In the genomic region with DNA sequence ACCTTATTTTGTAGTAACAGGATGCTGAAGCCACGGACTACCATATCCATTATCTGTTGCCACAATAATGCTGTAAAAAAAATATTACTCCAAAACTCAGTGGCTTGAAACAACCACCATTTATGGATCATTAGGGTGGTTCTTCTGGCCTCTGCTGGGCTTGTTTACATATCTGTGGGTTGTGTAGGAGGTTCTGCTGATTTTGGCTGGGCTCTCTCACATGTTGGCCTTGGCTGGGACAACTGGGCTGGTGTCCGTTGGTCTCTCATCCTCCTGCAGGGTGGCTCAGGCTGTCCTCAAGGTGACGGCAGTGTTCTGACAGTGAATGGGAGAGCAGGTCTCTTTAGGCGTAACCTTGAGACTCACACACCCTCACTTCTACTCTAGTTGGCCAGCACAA, we compare ENCODE assay signal across 24 cellular contexts.
"Had no signal": no experiment of that assay in that cellular context is flagged by ENCODE, and none has a peak within 500 bp of the region (broad histone marks: within the 10 kb centered on the region; RNA-seq: fewer than 3 reads in every experiment).

No MANE protein-coding gene starts in this region.

- H3K27ac Mint-ChIP-seq: activated CD8-positive, alpha-beta memory T cell treated with anti-CD3 and anti-CD28 coated beads, Interleukin-2, amount 10 ng/mL, durations not matched to agents 7 days and 5 days; activated naive CD4-positive, alpha-beta T cell treated with anti-CD3 and anti-CD28 coated beads, Interleukin-2, amount 50 U/mL, for 24 hours; activated naive CD8-positive, alpha-beta T cell treated with anti-CD3 and anti-CD28 coated beads, Interleukin-2, amount 50 U/mL, for 24 hours; activated T-cell treated with anti-CD3 and anti-CD28 coated beads, Interleukin-2, amount 50 U/mL, for 24 hours; activated T-helper 1 cell treated with anti-CD3 and anti-CD28 coated beads, Interleukin-12 subunit alpha, Interleukin-12 subunit beta, Interleukin-2, Interleukin-4 antibody, amounts not matched to agents 30 ng/mL and 10 ng/mL and 1 ng/mL, durations not matched to agents 14 hours and 24 hours and 36 hours; brain; T-helper 17 cell; WTC11 had no signal

- H3K27me3 Mint-ChIP-seq: activated CD8-positive, alpha-beta memory T cell treated with anti-CD3 and anti-CD28 coated beads, Interleukin-2, amount 10 ng/mL, durations not matched to agents 7 days and 5 days; activated naive CD8-positive, alpha-beta T cell treated with anti-CD3 and anti-CD28 coated beads, Interleukin-2, amount 50 U/mL, for 24 hours had no signal

- H3K36me3 Mint-ChIP-seq: activated CD8-positive, alpha-beta memory T cell treated with anti-CD3 and anti-CD28 coated beads, Interleukin-2, amount 10 ng/mL, durations not matched to agents 7 days and 5 days; activated naive CD4-positive, alpha-beta T cell treated with anti-CD3 and anti-CD28 coated beads, Interleukin-2, amount 50 U/mL, for 24 hours; brain; WTC11 had no signal

- H3K9me3 Mint-ChIP-seq: activated naive CD8-positive, alpha-beta T cell treated with anti-CD3 and anti-CD28 coated beads, Interleukin-2, amount 50 U/mL, for 24 hours; activated T-cell treated with anti-CD3 and anti-CD28 coated beads, Interleukin-2, amount 50 U/mL, for 24 hours; activated T-helper 1 cell treated with anti-CD3 and anti-CD28 coated beads, Interleukin-12 subunit alpha, Interleukin-12 subunit beta, Interleukin-2, Interleukin-4 antibody, amounts not matched to agents 30 ng/mL and 10 ng/mL and 1 ng/mL, durations not matched to agents 14 hours and 24 hours and 36 hours; brain had no signal

- H3K4me3 Mint-ChIP-seq: activated CD8-positive, alpha-beta memory T cell treated with anti-CD3 and anti-CD28 coated beads, Interleukin-2, amount 10 ng/mL, durations not matched to agents 7 days and 5 days; activated naive CD4-positive, alpha-beta T cell treated with anti-CD3 and anti-CD28 coated beads, Interleukin-2, amount 50 U/mL, for 24 hours; activated naive CD8-positive, alpha-beta T cell treated with anti-CD3 and anti-CD28 coated beads, Interleukin-2, amount 50 U/mL, for 24 hours; activated T-cell treated with anti-CD3 and anti-CD28 coated beads, Interleukin-2, amount 50 U/mL, for 24 hours; activated T-helper 1 cell treated with anti-CD3 and anti-CD28 coated beads, Interleukin-12 subunit alpha, Interleukin-12 subunit beta, Interleukin-2, Interleukin-4 antibody, amounts not matched to agents 30 ng/mL and 10 ng/mL and 1 ng/mL, durations not matched to agents 14 hours and 24 hours and 36 hours; brain; T-helper 17 cell; WTC11 had no signal

- DNase-seq: activated CD4-positive, alpha-beta T cell treated with anti-CD3 and anti-CD28 coated beads for 48 hours; activated CD4-positive, alpha-beta T cell treated with anti-CD3 and anti-CD28 coated beads, Interleukin-2, amount 50 U/mL, for 4 hours; activated CD4-positive, CD25-positive, alpha-beta regulatory T cell treated with anti-CD3 and anti-CD28 coated beads, Interleukin-2, amount 50 U/mL, for 72 hours; activated CD8-positive, alpha-beta memory T cell treated with anti-CD3 and anti-CD28 coated beads, Interleukin-2, amount 10 ng/mL, durations not matched to agents 7 days and 5 days; activated effector memory CD4-positive, alpha-beta T cell treated with Interleukin-2 at 50 U/mL for 16 hours; activated naive CD4-positive, alpha-beta T cell; activated naive CD8-positive, alpha-beta T cell treated with anti-CD3 and anti-CD28 coated beads, Interleukin-2, amount 50 U/mL, for 24 hours; activated T-cell treated with anti-CD3 and anti-CD28 coated beads, Interleukin-2, amount 50 U/mL, for 24 hours; amniotic stem cell; KBM-7; MV-4-11; NCI-H1436 treated with DMSO at 0.1 percent for 48 hours; NCI-H187; NCI-H2171; NCI-H446; NCI-H524; PC-3; SHP77 treated with DMSO at 0.1 percent for 48 hours; T-helper 17 cell; T-helper 9 cell had no signal

- ATAC-seq: activated CD8-positive, alpha-beta memory T cell treated with anti-CD3 and anti-CD28 coated beads, Interleukin-2, amount 10 ng/mL, durations not matched to agents 7 days and 5 days; activated naive CD8-positive, alpha-beta T cell treated with anti-CD3 and anti-CD28 coated beads, Interleukin-2, amount 50 U/mL, for 24 hours; PC-3; T-helper 17 cell; WTC11 had no signal

- H3K4me1 Mint-ChIP-seq: activated CD8-positive, alpha-beta memory T cell treated with anti-CD3 and anti-CD28 coated beads, Interleukin-2, amount 10 ng/mL, durations not matched to agents 7 days and 5 days; activated naive CD4-positive, alpha-beta T cell treated with anti-CD3 and anti-CD28 coated beads, Interleukin-2, amount 50 U/mL, for 24 hours; activated naive CD8-positive, alpha-beta T cell treated with anti-CD3 and anti-CD28 coated beads, Interleukin-2, amount 50 U/mL, for 24 hours; brain; T-helper 17 cell had no signal
